Comparison of ENCODE assay signal across 18 cellular contexts in genomic region chr18:24127735-24128134, GRCh38. TPM values are rescaled to one million over a fixed set of nuclear protein-coding genes. Genes with fewer than 3 reads are reported as not detected.
A peak's percentile ranks its signal among the peaks of the same experiment; 100 is the strongest.
DNase-seq lines count a peak whose midpoint lies in the region; ATAC-seq lines count a peak whose summit lies in the region.
"Had no signal": no experiment of that assay in that cellular context is flagged by ENCODE, and none has a peak within 500 bp of the region (broad histone marks: within the 10 kb centered on the region; RNA-seq: fewer than 3 reads in every experiment).

No MANE protein-coding gene starts in this region.

- no peaks in the 10 kb centered on the region for H3K27me3 Mint-ChIP-seq in activated CD4-positive, alpha-beta T cell treated with anti-CD3 and anti-CD28 coated beads for 36 hours
- H3K27me3 Mint-ChIP-seq in T-cell: no peaks in the 10 kb centered on the region
- no peaks in the 10 kb centered on the region for H3K27me3 Mint-ChIP-seq in naive thymus-derived CD8-positive, alpha-beta T cell

- H3K4me3 Mint-ChIP-seq in activated CD4-positive, alpha-beta T cell treated with anti-CD3 and anti-CD28 coated beads for 36 hours: no peak overlapping the region
- H3K4me3 Mint-ChIP-seq in T-cell: no peak overlapping the region
- no peak overlapping the region for H3K4me3 Mint-ChIP-seq in naive thymus-derived CD8-positive, alpha-beta T cell

- POLR2A ChIA-PET in activated CD4-positive, alpha-beta T cell treated with anti-CD3 and anti-CD28 coated beads for 36 hours (lab: Charles Lee): no interaction called here
- POLR2A ChIA-PET in T-cell (lab: Charles Lee): no interaction called here
- POLR2A ChIA-PET in naive thymus-derived CD8-positive, alpha-beta T cell (lab: Charles Lee): interaction anchor here (1.3 kb wide), 1 partner anchor 11 kb away, joined by 3 read pairs; the partner anchor contains the start of gene CABYR

- no peak for ATAC-seq in activated CD4-positive, alpha-beta T cell treated with anti-CD3 and anti-CD28 coated beads for 36 hours
- no peak for ATAC-seq in T-cell (replicated peaks in 1 of 4)
- no peak for ATAC-seq in naive thymus-derived CD8-positive, alpha-beta T cell
- ATAC-seq: SK-N-SH treated with all-trans-retinoic acid at 6 μM for 48 hours had no signal

- H3K4me1 Mint-ChIP-seq in activated CD4-positive, alpha-beta T cell treated with anti-CD3 and anti-CD28 coated beads for 36 hours: no peaks in the 10 kb centered on the region
- peaks cover 0 to 7% (median 6%) of the 10 kb centered on the region in 3 donors for H3K4me1 Mint-ChIP-seq in T-cell
- peaks cover 0 to 2% (median under 1%) of the 10 kb centered on the region in 4 donors for H3K4me1 Mint-ChIP-seq in naive thymus-derived CD8-positive, alpha-beta T cell

- DNase-seq in activated CD4-positive, alpha-beta T cell treated with anti-CD3 and anti-CD28 coated beads for 36 hours: no peak
- no peak for DNase-seq in activated CD4-positive, alpha-beta T cell treated with anti-CD3 and anti-CD28 coated beads for 1 hour
- peak; percentile 51 for DNase-seq in D341Med (ENCODE audit: low spot score)
- DNase-seq in T-cell: no peak
- no peak for DNase-seq in naive thymus-derived CD8-positive, alpha-beta T cell
- no peak for DNase-seq in cerebellar cortex (ENCODE audit: low spot score)
- no peak for DNase-seq in germinal center (ENCODE audit: low spot score)
- DNase-seq in DMS153 treated with DMSO at 0.1 percent for 48 hours (lab: John Stamatoyannopoulos, UW; ENCODE audit: unreplicated experiment): no peak
- DNase-seq: 8988T, Caco-2, DMS79 treated with DMSO at 0.1 percent for 48 hours, GM23248, KG1, NCI-H1048, NCI-H146, NCI-H774, SHP77 had no signal

- H3K27ac Mint-ChIP-seq in activated CD4-positive, alpha-beta T cell treated with anti-CD3 and anti-CD28 coated beads for 36 hours: peak overlapping the region; percentile 5
- peak overlapping the region; percentile 68 to 81 for H3K27ac Mint-ChIP-seq in T-cell
- peak overlapping the region in 7 of 10 donors; percentile 0 to 85 (median 28) for H3K27ac Mint-ChIP-seq in naive thymus-derived CD8-positive, alpha-beta T cell

- intact Hi-C loops in activated CD4-positive, alpha-beta T cell treated with anti-CD3 and anti-CD28 coated beads for 36 hours (cut with DNase I, micrococcal nuclease): no loop called here

- H3K36me3 Mint-ChIP-seq in activated CD4-positive, alpha-beta T cell treated with anti-CD3 and anti-CD28 coated beads for 36 hours (ENCODE audit: low read depth): peaks cover 22% of the 10 kb centered on the region
- peaks cover 52% of the 10 kb centered on the region for H3K36me3 Mint-ChIP-seq in T-cell
- H3K36me3 Mint-ChIP-seq in naive thymus-derived CD8-positive, alpha-beta T cell: peaks cover 5 to 85% (median 11%) of the 10 kb centered on the region in 3 donors

- H3K9me3 Mint-ChIP-seq in activated CD4-positive, alpha-beta T cell treated with anti-CD3 and anti-CD28 coated beads for 36 hours (ENCODE audit: low read depth): no peaks in the 10 kb centered on the region
- H3K9me3 Mint-ChIP-seq in T-cell: no peaks in the 10 kb centered on the region
- no peaks in the 10 kb centered on the region for H3K9me3 Mint-ChIP-seq in naive thymus-derived CD8-positive, alpha-beta T cell

- CTCF ChIA-PET in activated CD4-positive, alpha-beta T cell treated with anti-CD3 and anti-CD28 coated beads for 36 hours (lab: Charles Lee): interaction anchor here (0.6 to 1.3 kb wide), 2 partner anchors 11 to 278 kb away, joined by 3 read pairs; partner anchors contain the start of gene CABYR
- CTCF ChIA-PET in T-cell (lab: Charles Lee): no interaction called here

RNA-seq across cellular contexts. Expression of gene CABYR, which starts 11.1 kb away (rescaled TPM):
- under 1 TPM; 0.46 to 0.83 TPM for total RNA-seq in activated CD4-positive, alpha-beta T cell treated with anti-CD3 and anti-CD28 coated beads for 36 hours
- 1 to 10 TPM in 3 of 5 donors, under 1 TPM in 2; 0.25 to 2.4 (median 1.1) TPM for total RNA-seq in T-cell
- total RNA-seq in naive thymus-derived CD8-positive, alpha-beta T cell: 1 to 10 TPM; 2.1 to 3.3 TPM
- under 1 TPM in 2 of 3 donors, not detected in 1; 0.28 to 0.46 TPM for polyA plus RNA-seq in naive thymus-derived CD8-positive, alpha-beta T cell

Comparison
In these comparisons a context has a peak if more than half of its experiments do, and no peak if none do; other contexts are left out.
1. H3K27ac Mint-ChIP-seq: peak in every context shown above with its lines; median percentile 74 in T-cell; 28 in naive thymus-derived CD8-positive, alpha-beta T cell; 5 in activated CD4-positive, alpha-beta T cell treated with anti-CD3 and anti-CD28 coated beads for 36 hours.